In the genomic region with DNA sequence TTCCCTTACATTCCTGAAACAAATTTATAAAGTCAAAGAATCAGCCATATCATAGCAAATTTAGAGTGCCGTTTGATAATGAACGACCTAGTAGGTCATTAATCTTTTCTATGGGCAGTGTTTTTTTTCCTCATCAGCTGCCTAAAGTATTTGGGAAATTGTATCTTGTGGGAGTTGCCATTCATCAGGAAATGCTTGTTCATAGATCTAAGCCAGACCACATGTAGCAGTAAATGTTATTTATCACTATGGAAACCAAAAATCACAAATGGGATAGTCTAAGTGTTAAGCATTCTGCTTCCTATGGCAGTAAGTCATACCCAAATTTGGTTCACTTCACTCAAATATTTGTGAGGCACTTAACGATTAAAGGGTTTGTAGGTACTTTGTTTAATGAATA, we compare ENCODE assay signal across 11 cellular contexts. TPM values are rescaled to one million over a fixed set of nuclear protein-coding genes. Genes with fewer than 3 reads are reported as not detected.
A peak's percentile ranks its signal among the peaks of the same experiment; 100 is the strongest.
DNase-seq lines count a peak whose midpoint lies in the region; ATAC-seq, FAIRE-seq and TF ChIP-seq lines count a peak whose summit lies in the region.
"Had no signal": no experiment of that assay in that cellular context is flagged by ENCODE, and none has a peak within 500 bp of the region (broad histone marks: within the 10 kb centered on the region; RNA-seq: fewer than 3 reads in every experiment).

No MANE protein-coding gene starts in this region.

- no peak for ATAC-seq in HG02973 (IDR thresholded peaks at IDR 0.05; ENCODE audit: unreplicated experiment)
- ATAC-seq in GM18520 (IDR thresholded peaks at IDR 0.05; ENCODE audit: unreplicated experiment): no peak

- H3K36me3 ChIP-seq in bronchial epithelial cell (ENCODE audit: control insufficient read depth, insufficient read depth, low read length): no peaks in the 10 kb centered on the region
- H3K36me3 ChIP-seq: SJCRH30 had no signal

- no peak overlapping the region for H3K4me3 ChIP-seq in bronchial epithelial cell (ENCODE audit: low read depth, low read length)
- H3K4me3 ChIP-seq: SJCRH30 had no signal

- no peak for FAIRE-seq in bronchial epithelial cell (lab: Jason Lieb, UNC)
- FAIRE-seq: urothelium cell line had no signal

- TF ChIP-seq CTCF in AG09319 (IDR thresholded peaks at IDR 0.05; ENCODE audit: low read depth, low read length) (no peak), bronchial epithelial cell (IDR thresholded peaks at IDR 0.05; ENCODE audit: insufficient read depth, low read length, severe bottlenecking) (no peak)

- POLR2A ChIA-PET in HEK293T (lab: Yijun Ruan, JAX): no interaction called here

- CTCF ChIA-PET in HEK293T (lab: Yijun Ruan, JAX): no interaction called here

- DNase-seq in AG09319 (ENCODE audit: extremely low read depth, low read depth): peak; percentile 54
- no peak for DNase-seq in HEK293T (ENCODE audit: extremely low spot score)
- peak; percentile 60 for DNase-seq in bronchial epithelial cell (ENCODE audit: low read depth)
- DNase-seq in kidney glomerular epithelial cell (lab: John Stamatoyannopoulos, UW): peak; percentile 43
- DNase-seq in iPS-NIHi11 (ENCODE audit: low spot score): no peak
- DNase-seq in SHP77 treated with DMSO at 0.1 percent for 48 hours (lab: John Stamatoyannopoulos, UW): no peak
- DNase-seq: DMS 273 treated with DMSO at 0.1 percent for 48 hours, SJCRH30 had no signal

- no peaks in the 10 kb centered on the region for H3K27me3 ChIP-seq in bronchial epithelial cell (ENCODE audit: control insufficient read depth, insufficient read depth, low read length)
- H3K27me3 ChIP-seq: SJCRH30 had no signal

TF ChIP-seq in HEK293T, 16 proteins besides CTCF, POLR2A, EP300 and RAD21:
- TF ChIP-seq, protein P1, sequence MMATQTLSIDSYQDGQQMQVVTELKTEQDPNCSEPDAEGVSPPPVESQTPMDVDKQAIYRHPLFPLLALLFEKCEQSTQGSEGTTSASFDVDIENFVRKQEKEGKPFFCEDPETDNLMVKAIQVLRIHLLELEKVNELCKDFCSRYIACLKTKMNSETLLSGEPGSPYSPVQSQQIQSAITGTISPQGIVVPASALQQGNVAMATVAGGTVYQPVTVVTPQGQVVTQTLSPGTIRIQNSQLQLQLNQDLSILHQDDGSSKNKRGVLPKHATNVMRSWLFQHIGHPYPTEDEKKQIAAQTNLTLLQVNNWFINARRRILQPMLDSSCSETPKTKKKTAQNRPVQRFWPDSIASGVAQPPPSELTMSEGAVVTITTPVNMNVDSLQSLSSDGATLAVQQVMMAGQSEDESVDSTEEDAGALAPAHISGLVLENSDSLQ (IDR thresholded peaks at IDR 0.05): 0 out of 2 replicates have a peak, but pooled peaks have one; percentile 28
- TF ChIP-seq NFRKB (IDR thresholded peaks at IDR 0.05): no peak

RNA-seq across cellular contexts. Expression of a gene that starts 52.9 kb away (rescaled TPM):
- 35.8 and 36.6 TPM in 2 replicates for total RNA-seq in bronchial epithelial cell

Comparison
In these comparisons a context has a peak if more than half of its experiments do, and no peak if none do; other contexts are left out.
1. DNase-seq: peak in AG09319 (single experiment), bronchial epithelial cell (single experiment) and kidney glomerular epithelial cell (single experiment); none in HEK293T (single experiment), iPS-NIHi11 (single experiment) and SHP77 treated with DMSO at 0.1 percent for 48 hours (single experiment).